In genomic region chr4:122602277-122603142, GRCh38 we compare ENCODE assay signal across 9 cellular contexts. TPM values are rescaled to one million over a fixed set of nuclear protein-coding genes. Genes with fewer than 3 reads are reported as not detected.
A peak's percentile ranks its signal among the peaks of the same experiment; 100 is the strongest.
DNase-seq lines count a peak whose midpoint lies in the region; ATAC-seq and TF ChIP-seq lines count a peak whose summit lies in the region.
"Had no signal": no experiment of that assay in that cellular context is flagged by ENCODE, and none has a peak within 500 bp of the region (broad histone marks: within the 10 kb centered on the region; RNA-seq: fewer than 3 reads in every experiment).

No MANE protein-coding gene starts in this region.

- CTCF ChIA-PET in HCT116 (lab: Charles Lee), result interaction anchor here (0.6 to 2.4 kb wide), 10 partner anchors 9 to 492 kb away, joined by 3 to 13 read pairs (median 4); partner anchors contain the start of gene BBS12
- CTCF ChIA-PET in PC-3 (lab: Charles Lee), result interaction anchor here (1.4 to 1.9 kb wide), 3 partner anchors 114 to 312 kb away, joined by 4 to 13 read pairs (median 4); no protein-coding TSS in a partner anchor

- H4K20me1 ChIP-seq in HCT116 (ENCODE audit: insufficient read depth) (no peaks in the 10 kb centered on the region), PC-3 (ENCODE audit: low read length) (no peaks in the 10 kb centered on the region)
- H4K20me1 ChIP-seq: BLaER1 had no signal

- POLR2A ChIA-PET in HCT116 (lab: Charles Lee), result no interaction called here
- POLR2A ChIA-PET in PC-3 (lab: Charles Lee; ENCODE audit: unreplicated experiment), result no interaction called here

- H3K4me1 ChIP-seq in HCT116 (ENCODE audit: control insufficient read depth in 1 of 2, insufficient read depth in 2 of 2, low read length in 2 of 2), result peaks cover 0 to 8% of the 10 kb centered on the region in 2 experiments; a peak in 1 of 4 replicates
- no peaks in the 10 kb centered on the region for H3K4me1 ChIP-seq in PC-3 (ENCODE audit: insufficient read depth, low read length)
- no peaks in the 10 kb centered on the region for H3K4me1 ChIP-seq in aorta (ENCODE audit: control insufficient read depth in 1 of 2, insufficient read depth in 2 of 2, low read length in 2 of 2)
- H3K4me1 ChIP-seq: BLaER1 had no signal

- TF ChIP-seq POLR2A in HCT116 (IDR thresholded peaks at IDR 0.05; ENCODE audit: borderline replicate concordance, extremely low read depth, insufficient read depth, insufficient read length), result no peak

- H3K79me2 ChIP-seq in HCT116 (ENCODE audit: insufficient read depth, low read length) (no peaks in the 10 kb centered on the region), PC-3 (ENCODE audit: low read length) (no peaks in the 10 kb centered on the region)

- DNase-seq in DMS153 treated with DMSO at 0.1 percent for 48 hours (lab: John Stamatoyannopoulos, UW; ENCODE audit: unreplicated experiment) (peak; percentile 14), DMS153 (lab: John Stamatoyannopoulos, UW) (no peak), HCT116 (ENCODE audit: low read depth, low spot score) (peak; percentile 49), PC-3 (peak; percentile 65), epithelial cell of esophagus (ENCODE audit: low read depth) (peak; percentile 64), pons (ENCODE audit: low spot score) (peak; percentile 80), aorta (no peak)

- H2AFZ ChIP-seq in HCT116 (ENCODE audit: low read depth, low read length, poor library complexity, severe bottlenecking), result peak overlapping the region; percentile 84
- peak overlapping the region; percentile 73 for H2AFZ ChIP-seq in PC-3 (ENCODE audit: low read length)

- H3K4me2 ChIP-seq in HCT116 (ENCODE audit: low read length) (peak overlapping the region; percentile 66), PC-3 (ENCODE audit: low read length) (peak overlapping the region; percentile 77)
- H3K4me2 ChIP-seq: BLaER1 had no signal

- ATAC-seq in HCT116, result peak; percentile 94
- peak; percentile 95 for ATAC-seq in PC-3
- ATAC-seq in HG02571 (IDR thresholded peaks at IDR 0.05; ENCODE audit: unreplicated experiment), result no peak
- no peak for ATAC-seq in aorta (ENCODE audit: low FRiP score)

- RAD21 ChIA-PET in HCT116 (lab: Charles Lee; ENCODE audit: low non-redundant PET in 1 of 2, low total read pairs in 2 of 2, uncharacterized antibody in 2 of 2, unreplicated experiment in 2 of 2), result interaction anchor here in 1 of 2 experiments (0.9 kb wide), 1 partner anchor 312 kb away, joined by 3 read pairs; no protein-coding TSS in a partner anchor

- intact Hi-C loops in HCT116 (cut with micrococcal nuclease), result loop anchor here (2.0 to 10.0 kb wide), 4 partner anchors 114 to 1662 kb away; no protein-coding TSS in a partner anchor
- intact Hi-C loops in PC-3 (cut with micrococcal nuclease), result loop anchor here (1.0 to 5.0 kb wide), 4 partner anchors 50 to 328 kb away; no protein-coding TSS in a partner anchor
- intact Hi-C loops in aorta (cut with DNase I), result loop anchor here (5.0 kb wide), 3 partner anchors 115 to 330 kb away; no protein-coding TSS in a partner anchor

- TF ChIP-seq RAD21 in HCT116 (IDR thresholded peaks at IDR 0.05; ENCODE audit: low read depth), result peak; percentile 82

- 0 out of 2 replicates have a peak overlapping the region, but pooled peaks have one; percentile 20 for H3K9ac ChIP-seq in HCT116 (ENCODE audit: low read length)
- no peak overlapping the region for H3K9ac ChIP-seq in PC-3 (ENCODE audit: low read length)
- H3K9ac ChIP-seq: BLaER1 had no signal

- BruUV-seq in HCT116 (replicated peaks; lab: Mats Ljungman, UMichigan), result no TSS peak
- BruUV-seq in PC-3 (replicated peaks; lab: Mats Ljungman, UMichigan), result no TSS peak

- peak; percentile 40 to 68 (median 53) for TF ChIP-seq CTCF in HCT116 (IDR thresholded peaks at IDR 0.05 in 2 of 3, conservative IDR thresholded peaks at IDR 0.05 in 1 of 3; ENCODE audit: borderline replicate concordance in 1 of 3, insufficient read depth in 1 of 3, low read depth in 2 of 3, low read length in 2 of 3)
- peak; percentile 73 for TF ChIP-seq CTCF in PC-3 (conservative IDR thresholded peaks at IDR 0.05; ENCODE audit: low read depth, low read length)
- TF ChIP-seq CTCF in epithelial cell of esophagus (IDR thresholded peaks at IDR 0.05; ENCODE audit: insufficient read depth, low read depth, low read length, missing control alignments), result peak; percentile 52

- 36% methylated on average over 13 of the region's 13 CpGs for WGBS in aorta, 2 donors

- peak overlapping the region; percentile 21 to 31 for H3K4me3 ChIP-seq in HCT116 (replicated peaks in 1 of 2; ENCODE audit: low read depth in 1 of 2, low read length in 2 of 2)
- H3K4me3 ChIP-seq in PC-3 (ENCODE audit: low read length), result peak overlapping the region; percentile 51
- no peak overlapping the region for H3K4me3 ChIP-seq in epithelial cell of esophagus (ENCODE audit: low read length)
- H3K4me3 ChIP-seq in aorta (ENCODE audit: low read length in 2 of 2), result no peak overlapping the region
- H3K4me3 ChIP-seq: BLaER1 had no signal

- H3K27ac ChIP-seq in HCT116 (ENCODE audit: low read depth, low read length) (no peak overlapping the region), PC-3 (ENCODE audit: low read length) (no peak overlapping the region), aorta (ENCODE audit: low read depth in 1 of 2, low read length in 2 of 2) (no peak overlapping the region)
- H3K27ac ChIP-seq: BLaER1 had no signal

- H3K27me3 ChIP-seq in HCT116 (ENCODE audit: insufficient read depth, low read length) (no peaks in the 10 kb centered on the region), PC-3 (ENCODE audit: low read length) (no peaks in the 10 kb centered on the region), aorta (ENCODE audit: control insufficient read depth in 1 of 2, insufficient read depth in 2 of 2, low read length in 1 of 2) (no peaks in the 10 kb centered on the region)
- H3K27me3 ChIP-seq: BLaER1 had no signal

- no peaks in the 10 kb centered on the region for H3K9me2 ChIP-seq in HCT116 (ENCODE audit: insufficient read depth)
- H3K9me2 ChIP-seq in PC-3 (replicated peaks; ENCODE audit: low read length), result no peaks in the 10 kb centered on the region

- H3K36me3 ChIP-seq in HCT116 (ENCODE audit: control insufficient read depth in 1 of 2, insufficient read depth in 2 of 2, low read length in 2 of 2) (no peaks in the 10 kb centered on the region), PC-3 (ENCODE audit: low read depth, low read length) (no peaks in the 10 kb centered on the region), aorta (ENCODE audit: control insufficient read depth in 1 of 2, insufficient read depth in 2 of 2, low read length in 1 of 2) (no peaks in the 10 kb centered on the region)
- H3K36me3 ChIP-seq: BLaER1 had no signal

- no peaks in the 10 kb centered on the region for H3F3A ChIP-seq in PC-3 (ENCODE audit: low read length, unreplicated experiment)

- no peaks in the 10 kb centered on the region for H3K9me3 ChIP-seq in HCT116 (ENCODE audit: control insufficient read depth in 1 of 2, insufficient read depth in 1 of 2, low read depth in 1 of 2, low read length in 2 of 2)
- H3K9me3 ChIP-seq in PC-3 (ENCODE audit: low read length), result no peaks in the 10 kb centered on the region
- H3K9me3 ChIP-seq in aorta (ENCODE audit: control insufficient read depth, low read length), result no peaks in the 10 kb centered on the region
- H3K9me3 ChIP-seq: BLaER1 had no signal

TF ChIP-seq in HCT116, 20 proteins besides CTCF, POLR2A, EP300 and RAD21:
- TF ChIP-seq CBX3 (IDR thresholded peaks at IDR 0.05; ENCODE audit: low read depth) (peak; percentile 11; the same call in 1 of the 2 replicates), CEBPB (IDR thresholded peaks at IDR 0.05; ENCODE audit: low read depth) (no peak)

RNA-seq across cellular contexts. Expression of gene IL21, which starts 18.4 kb away (rescaled TPM):
- total RNA-seq in HCT116 (2021; ENCODE audit: unreplicated experiment) (0.12 TPM), PC-3 (2014; rRNA removed) (not detected in 2 replicates), aorta (not detected)
- polyA plus RNA-seq in HCT116 (2012), result not detected in 2 replicates
- not detected for polyA plus RNA-seq in aorta

Comparison
In these comparisons a context has a peak if more than half of its experiments do, and no peak if none do; other contexts are left out.
1. DNase-seq: peak in DMS153 treated with DMSO at 0.1 percent for 48 hours (single experiment), HCT116 (single experiment), PC-3 (single experiment), epithelial cell of esophagus (single experiment) and pons (single experiment); none in DMS153 (single experiment) and aorta (0 of 2).
2. ATAC-seq: peak in HCT116 (single experiment) and PC-3 (single experiment); none in HG02571 (single experiment) and aorta (single experiment).
3. H3K4me3 ChIP-seq: peak in HCT116 (2 of 2) and PC-3 (single experiment); none in epithelial cell of esophagus (single experiment) and aorta (0 of 2).
4. Peak in every context shown above with its lines, with median percentiles within 50 percentile points of each other: CTCF ChIP-seq.